Comparison of ENCODE assay signal across 25 cellular contexts in genomic region chr14:75976838-75977237, GRCh38. TPM values are rescaled to one million over a fixed set of nuclear protein-coding genes. Genes with fewer than 3 reads are reported as not detected.
DNase-seq lines count a peak whose midpoint lies in the region; TF ChIP-seq lines count a peak whose summit lies in the region.
"Had no signal": no experiment of that assay in that cellular context is flagged by ENCODE, and none has a peak within 500 bp of the region (broad histone marks: within the 10 kb centered on the region; RNA-seq: fewer than 3 reads in every experiment).

No MANE protein-coding gene starts in this region.

- DNase-seq in Karpas-422 (no peak), dorsolateral prefrontal cortex (no peak), prostate gland (ENCODE audit: low spot score) (no peak), NCI-H187 treated with DMSO at 0.1 percent for 48 hours (lab: John Stamatoyannopoulos, UW) (no peak), esophagus squamous epithelium (lab: John Stamatoyannopoulos, UW) (no peak)
- DNase-seq in stimulated activated naive CD4-positive, alpha-beta T cell (lab: John Stamatoyannopoulos, UW) = no peak
- DNase-seq: activated CD4-positive, alpha-beta memory T cell treated with anti-CD3 and anti-CD28 coated beads for 36 hours; activated naive CD4-positive, alpha-beta T cell treated with anti-CD3 and anti-CD28 coated beads, Interleukin-2, amount 10 ng/mL, durations not matched to agents 7 days and 5 days; activated T-cell treated with anti-CD3 and anti-CD28 coated beads, Interleukin-2, amount 50 U/mL, for 1 hour; caudate nucleus; CD8-positive, alpha-beta memory T cell; DMS53; hypothalamus; Kasumi-1; kidney; naive thymus-derived CD8-positive, alpha-beta T cell; NCI-H1092; NCI-H2081 treated with DMSO at 0.1 percent for 48 hours; NCI-H510A; SIG-M5; sigmoid colon; T-helper 2 cell; testis had no signal

- H3K36me3 ChIP-seq in DOHH2 (ENCODE audit: control insufficient read depth, low read length) = no peaks in the 10 kb centered on the region
- no peaks in the 10 kb centered on the region for H3K36me3 ChIP-seq in Karpas-422 (ENCODE audit: insufficient read depth, low read length)
- no peaks in the 10 kb centered on the region for H3K36me3 ChIP-seq in prostate gland
- no peaks in the 10 kb centered on the region for H3K36me3 ChIP-seq in esophagus squamous epithelium
- H3K36me3 ChIP-seq: sigmoid colon had no signal

- H3F3A ChIP-seq in DOHH2 (ENCODE audit: control insufficient read depth, insufficient read depth) = peaks cover 2% of the 10 kb centered on the region; the same call in 1 of the 2 replicates

- no peaks in the 10 kb centered on the region for H3K9me3 ChIP-seq in DOHH2 (ENCODE audit: control insufficient read depth, insufficient read depth, low read length)
- H3K9me3 ChIP-seq in Karpas-422 (ENCODE audit: low read length) = no peaks in the 10 kb centered on the region
- no peaks in the 10 kb centered on the region for H3K9me3 ChIP-seq in prostate gland
- no peaks in the 10 kb centered on the region for H3K9me3 ChIP-seq in esophagus squamous epithelium
- H3K9me3 ChIP-seq: sigmoid colon, testis had no signal

- H3K9me2 ChIP-seq in DOHH2 (replicated peaks; ENCODE audit: control insufficient read depth, low read length) (no peaks in the 10 kb centered on the region), Karpas-422 (replicated peaks; ENCODE audit: insufficient read depth, low read length) (no peaks in the 10 kb centered on the region)

- H2AFZ ChIP-seq in Karpas-422 (ENCODE audit: low read length) = no peak overlapping the region

- intact Hi-C loops in dorsolateral prefrontal cortex (cut with DNase I) = no loop called here
- intact Hi-C loops in prostate gland (cut with DNase I) = no loop called here
- intact Hi-C loops in esophagus squamous epithelium (cut with DNase I) = no loop called here

- H3K4me2 ChIP-seq in DOHH2 (ENCODE audit: low read length) = peak overlapping the region; percentile 22
- H3K4me2 ChIP-seq in Karpas-422 (ENCODE audit: low read depth, low read length, poor library complexity, severe bottlenecking) = peak overlapping the region; percentile 14

- H3K27ac ChIP-seq in DOHH2 (ENCODE audit: low read depth, low read length) = no peak overlapping the region
- H3K27ac ChIP-seq in Karpas-422 (ENCODE audit: low read length) = no peak overlapping the region
- peak overlapping the region in 13 of 59 donors; percentile 1 to 98 (median 31) for H3K27ac ChIP-seq in dorsolateral prefrontal cortex
- peak overlapping the region; percentile 17 to 33 for H3K27ac ChIP-seq in prostate gland
- no peak overlapping the region for H3K27ac ChIP-seq in esophagus squamous epithelium
- H3K27ac ChIP-seq: epithelial cell of prostate, sigmoid colon, testis had no signal

- no peak overlapping the region for H3K9ac ChIP-seq in Karpas-422 (ENCODE audit: low read length)

- TF ChIP-seq POLR2A in prostate gland (IDR thresholded peaks at IDR 0.05) = no peak
- TF ChIP-seq POLR2A in esophagus squamous epithelium (IDR thresholded peaks at IDR 0.05) = no peak

- H3K4me3 ChIP-seq in DOHH2 (ENCODE audit: low read length) (no peak overlapping the region), Karpas-422 (ENCODE audit: low read length) (no peak overlapping the region), dorsolateral prefrontal cortex (no peak overlapping the region), prostate gland (no peak overlapping the region), esophagus squamous epithelium (no peak overlapping the region)
- H3K4me3 ChIP-seq: sigmoid colon, testis had no signal

- H3K79me2 ChIP-seq in DOHH2 (ENCODE audit: control insufficient read depth, low read length) (no peaks in the 10 kb centered on the region), Karpas-422 (ENCODE audit: low read length) (no peaks in the 10 kb centered on the region)

- TF ChIP-seq CTCF in DOHH2 (IDR thresholded peaks at IDR 0.05; ENCODE audit: low read depth, low read length, poor library complexity, severe bottlenecking) (no peak), dorsolateral prefrontal cortex (IDR thresholded peaks at IDR 0.05 in 54 of 56, conservative IDR thresholded peaks at IDR 0.05 in 2 of 56; ENCODE audit: low read depth in 1 of 56, partially characterized antibody in 56 of 56) (peak in 38 of 56 donors; percentile 4 to 65 (median 33)), prostate gland (IDR thresholded peaks at IDR 0.05) (no peak), esophagus squamous epithelium (IDR thresholded peaks at IDR 0.05) (no peak)

- H3K27me3 ChIP-seq in DOHH2 (ENCODE audit: control insufficient read depth, low read length) (peaks cover 9% of the 10 kb centered on the region), Karpas-422 (ENCODE audit: low read length) (no peaks in the 10 kb centered on the region), dorsolateral prefrontal cortex (no peaks in the 10 kb centered on the region), prostate gland (replicated peaks; ENCODE audit: insufficient read depth) (no peaks in the 10 kb centered on the region), esophagus squamous epithelium (no peaks in the 10 kb centered on the region)
- H3K27me3 ChIP-seq: sigmoid colon, testis had no signal

- H4K20me1 ChIP-seq in DOHH2 (ENCODE audit: control insufficient read depth, insufficient read depth, low read depth, low read length) (0 out of 2 replicates have a peak, but pooled peaks cover 6% of the 10 kb centered on the region), Karpas-422 (ENCODE audit: insufficient read depth, low read depth, low read length) (peaks cover 3% of the 10 kb centered on the region; the same call in 1 of the 2 replicates)

- WGBS in prostate gland = 51% methylated on average over 4 of the region's 4 CpGs
- WGBS in esophagus squamous epithelium, 2 donors = 56 to 71% methylated on average over 4 of the region's 4 CpGs

- H3K4me1 ChIP-seq in DOHH2 (ENCODE audit: control insufficient read depth, low read length) (peaks cover 44% of the 10 kb centered on the region), Karpas-422 (ENCODE audit: low read length) (peaks cover 36% of the 10 kb centered on the region), prostate gland (replicated peaks) (peaks cover 8% of the 10 kb centered on the region), esophagus squamous epithelium (peaks cover 13 to 54% (median 20%) of the 10 kb centered on the region in 3 donors)

RNA-seq across cellular contexts. Expression of gene TGFB3, which starts 5.0 kb away (rescaled TPM):
- total RNA-seq in Karpas-422 (2014; rRNA removed; shearing (Covaris generic); ENCODE audit: low replicate concordance) = 1.7 and 10.0 TPM in 2 replicates
- total RNA-seq in dorsolateral prefrontal cortex = 100 to 1,000 TPM in 13 of 120 experiments, 10 to 100 TPM in 107; 15.5 to 151 (median 45.7) TPM
- total RNA-seq in prostate gland = 100 to 1,000 TPM; 136 to 140 TPM
- 10 to 100 TPM in 1 of 4 donors, 1 to 10 TPM in 3; 1.5 to 10.5 (median 5.0) TPM for total RNA-seq in esophagus squamous epithelium

RNA-seq across cellular contexts. Expression of gene IFT43, which starts 8.7 kb away (rescaled TPM):
- total RNA-seq in Karpas-422 (2014; rRNA removed; shearing (Covaris generic); ENCODE audit: low replicate concordance) = 31.6 and 66.7 TPM in 2 replicates
- 10 to 100 TPM; 24.1 to 68.0 (median 40.6) TPM for total RNA-seq in dorsolateral prefrontal cortex
- 10 to 100 TPM; 43.1 to 55.9 TPM for total RNA-seq in prostate gland
- total RNA-seq in esophagus squamous epithelium = 10 to 100 TPM; 15.4 to 28.8 (median 17.5) TPM

Comparison
In these comparisons a context has a peak if more than half of its experiments do, and no peak if none do; other contexts are left out.
1. H3K27ac ChIP-seq: peak in prostate gland (2 of 2); none in DOHH2 (single experiment), Karpas-422 (single experiment) and esophagus squamous epithelium (0 of 4).
2. CTCF ChIP-seq: peak in dorsolateral prefrontal cortex (38 of 56); none in DOHH2 (single experiment), prostate gland (0 of 4) and esophagus squamous epithelium (0 of 6).